Comparison of ENCODE assay signal across 38 cellular contexts in the genomic region with DNA sequence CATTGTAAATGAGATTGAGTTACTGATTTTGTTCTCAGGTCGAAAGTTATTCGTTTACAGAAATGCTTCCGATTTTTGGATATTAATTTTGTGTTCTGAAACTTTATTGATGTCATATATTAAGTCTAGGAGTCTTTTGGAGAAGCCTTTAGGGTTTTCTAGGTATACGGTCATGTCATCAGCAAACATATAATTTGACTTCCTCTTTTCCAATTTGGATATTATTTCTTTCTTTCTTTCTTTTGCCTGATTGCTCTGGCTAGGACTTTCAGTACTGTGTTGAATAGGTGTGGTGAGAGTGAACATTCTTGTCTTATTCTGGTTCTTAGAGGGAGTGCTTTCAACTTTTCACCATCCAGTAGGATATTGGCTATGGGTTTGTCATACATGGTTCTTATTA.
"Had no signal": no experiment of that assay in that cellular context is flagged by ENCODE, and none has a peak within 500 bp of the region (broad histone marks: within the 10 kb centered on the region; RNA-seq: fewer than 3 reads in every experiment).

No MANE protein-coding gene starts in this region.

- DNase-seq: activated effector memory CD4-positive, alpha-beta T cell treated with anti-CD3 and anti-CD28 coated beads, Interleukin-2, amount 50 U/mL, for 16 hours; activated effector memory CD4-positive, alpha-beta T cell treated with Interleukin-2 at 50 U/mL for 16 hours; activated gamma-delta T cell; activated gamma-delta T cell treated with Interleukin-2 at 50 U/mL for 16 hours; activated naive CD4-positive, alpha-beta T cell; activated naive CD4-positive, alpha-beta T cell treated with anti-CD3 and anti-CD28 coated beads for 36 hours; activated naive CD4-positive, alpha-beta T cell treated with anti-CD3 and anti-CD28 coated beads, Interleukin-2, amount 10 ng/mL, durations not matched to agents 7 days and 5 days; activated naive CD4-positive, alpha-beta T cell treated with anti-CD3 and anti-CD28 coated beads, Interleukin-2, amount 50 U/mL, for 16 hours; activated naive CD4-positive, alpha-beta T cell treated with Interleukin-2 at 50 U/mL for 16 hours; activated naive CD8-positive, alpha-beta T cell treated with anti-CD3 and anti-CD28 coated beads for 36 hours; activated naive CD8-positive, alpha-beta T cell treated with anti-CD3 and anti-CD28 coated beads, Interleukin-2, amount 10 ng/mL, durations not matched to agents 7 days and 5 days; activated naive CD8-positive, alpha-beta T cell treated with anti-CD3 and anti-CD28 coated beads, Interleukin-2, amount 50 U/mL, for 24 hours; activated T-cell treated with anti-CD3 and anti-CD28 coated beads, Interleukin-2, amount 50 U/mL, for 24 hours; activated T-cell treated with anti-CD3 and anti-CD28 coated beads, Interleukin-2, amount 50 U/mL, for 4 hours; activated T-cell treated with anti-CD3 and anti-CD28 coated beads, Interleukin-2, amount 50 U/mL, for 48 hours; activated T-cell treated with anti-CD3 and anti-CD28 coated beads, Interleukin-2, amount 50 U/mL, for 72 hours; adrenal gland; amniotic stem cell; amygdala; anterior cingulate cortex; aorta; body of pancreas; brain microvascular endothelial cell; caudate nucleus; central memory CD4-positive, alpha-beta T cell; cerebellar nuclear complex had no signal

- H3K9me3 ChIP-seq: adrenal gland, ascending aorta, body of pancreas, breast epithelium had no signal

- H3K36me3 ChIP-seq: adrenal gland, ascending aorta, brain microvascular endothelial cell, breast epithelium, cardiac muscle cell had no signal

- H3K4me1 ChIP-seq: breast epithelium had no signal

- H3K9me3 Mint-ChIP-seq: activated naive CD4-positive, alpha-beta T cell treated with anti-CD3 and anti-CD28 coated beads for 36 hours; activated naive CD4-positive, alpha-beta T cell treated with anti-CD3 and anti-CD28 coated beads, Interleukin-2, amount 10 ng/mL, durations not matched to agents 7 days and 5 days; activated naive CD4-positive, alpha-beta T cell treated with anti-CD3 and anti-CD28 coated beads, Interleukin-2, amount 50 U/mL, for 24 hours; activated naive CD4-positive, alpha-beta T cell treated with anti-CD3 and anti-CD28 coated beads, Interleukin-2, amount 50 U/mL, for 72 hours; activated naive CD8-positive, alpha-beta T cell treated with anti-CD3 and anti-CD28 coated beads for 36 hours; activated naive CD8-positive, alpha-beta T cell treated with anti-CD3 and anti-CD28 coated beads, Interleukin-2, amount 10 ng/mL, durations not matched to agents 7 days and 5 days; activated naive CD8-positive, alpha-beta T cell treated with anti-CD3 and anti-CD28 coated beads, Interleukin-2, amount 50 U/mL, for 24 hours; activated T-cell treated with anti-CD3 and anti-CD28 coated beads, Interleukin-2, amount 50 U/mL, for 24 hours; activated T-cell treated with anti-CD3 and anti-CD28 coated beads, Interleukin-2, amount 50 U/mL, for 4 hours; activated T-cell treated with anti-CD3 and anti-CD28 coated beads, Interleukin-2, amount 50 U/mL, for 72 hours; activated T-helper 1 cell treated with anti-CD3 and anti-CD28 coated beads, Interleukin-12 subunit alpha, Interleukin-12 subunit beta, Interleukin-2, Interleukin-4 antibody, amounts not matched to agents 30 ng/mL and 10 ng/mL and 1 ng/mL, durations not matched to agents 14 hours and 24 hours and 36 hours; activated T-helper 17 cell treated with anti-CD3 and anti-CD28 coated beads, Interleukin-2, amount 50 U/mL, for 72 hours; activated T-helper 2 cell treated with anti-CD3 and anti-CD28 coated beads, Interferon-gamma antibody, Interleukin-2, Interleukin-4, amounts not matched to agents 10 μg/mL and 5 μg/mL and 100 μg/mL, durations not matched to agents 14 hours and 24 hours and 36 hours; central memory CD8-positive, alpha-beta T cell had no signal

- H3K27me3 ChIP-seq: adrenal gland, ascending aorta, body of pancreas, brain microvascular endothelial cell, breast epithelium, cardiac muscle cell had no signal

- H3K27ac ChIP-seq: adrenal gland, ascending aorta, body of pancreas, brain microvascular endothelial cell, breast epithelium, cardiac muscle cell had no signal

- H3K4me3 ChIP-seq: adrenal gland, ascending aorta, body of pancreas, breast epithelium, cardiac muscle cell had no signal

- H3K4me1 Mint-ChIP-seq: activated naive CD4-positive, alpha-beta T cell treated with anti-CD3 and anti-CD28 coated beads, Interleukin-2, amount 10 ng/mL, durations not matched to agents 7 days and 5 days; activated naive CD4-positive, alpha-beta T cell treated with anti-CD3 and anti-CD28 coated beads, Interleukin-2, amount 50 U/mL, for 24 hours; activated naive CD8-positive, alpha-beta T cell treated with anti-CD3 and anti-CD28 coated beads for 36 hours; activated naive CD8-positive, alpha-beta T cell treated with anti-CD3 and anti-CD28 coated beads, Interleukin-2, amount 10 ng/mL, durations not matched to agents 7 days and 5 days; activated naive CD8-positive, alpha-beta T cell treated with anti-CD3 and anti-CD28 coated beads, Interleukin-2, amount 50 U/mL, for 24 hours; activated T-helper 17 cell treated with anti-CD3 and anti-CD28 coated beads, Interleukin-2, amount 50 U/mL, for 72 hours; central memory CD8-positive, alpha-beta T cell had no signal

- ATAC-seq: activated naive CD4-positive, alpha-beta T cell treated with anti-CD3 and anti-CD28 coated beads, Interleukin-2, amount 50 U/mL, for 72 hours; activated naive CD8-positive, alpha-beta T cell treated with anti-CD3 and anti-CD28 coated beads, Interleukin-2, amount 50 U/mL, for 24 hours; activated T-cell treated with anti-CD3 and anti-CD28 coated beads, Interleukin-2, amount 50 U/mL, for 4 hours; activated T-cell treated with anti-CD3 and anti-CD28 coated beads, Interleukin-2, amount 50 U/mL, for 72 hours; activated T-helper 17 cell treated with anti-CD3 and anti-CD28 coated beads, Interleukin-2, amount 50 U/mL, for 72 hours; body of pancreas had no signal

- H3K27me3 Mint-ChIP-seq: brain had no signal

- H3K27ac Mint-ChIP-seq: activated naive CD4-positive, alpha-beta T cell treated with anti-CD3 and anti-CD28 coated beads for 36 hours; activated naive CD4-positive, alpha-beta T cell treated with anti-CD3 and anti-CD28 coated beads, Interleukin-2, amount 10 ng/mL, durations not matched to agents 7 days and 5 days; activated naive CD4-positive, alpha-beta T cell treated with anti-CD3 and anti-CD28 coated beads, Interleukin-2, amount 50 U/mL, for 24 hours; activated naive CD4-positive, alpha-beta T cell treated with anti-CD3 and anti-CD28 coated beads, Interleukin-2, amount 50 U/mL, for 72 hours; activated naive CD8-positive, alpha-beta T cell; activated naive CD8-positive, alpha-beta T cell treated with anti-CD3 and anti-CD28 coated beads for 36 hours; activated naive CD8-positive, alpha-beta T cell treated with anti-CD3 and anti-CD28 coated beads, Interleukin-2, amount 10 ng/mL, durations not matched to agents 7 days and 5 days; activated naive CD8-positive, alpha-beta T cell treated with anti-CD3 and anti-CD28 coated beads, Interleukin-2, amount 50 U/mL, for 24 hours; activated T-cell treated with anti-CD3 and anti-CD28 coated beads, Interleukin-2, amount 50 U/mL, for 24 hours; activated T-cell treated with anti-CD3 and anti-CD28 coated beads, Interleukin-2, amount 50 U/mL, for 72 hours; activated T-helper 1 cell treated with anti-CD3 and anti-CD28 coated beads, Interleukin-12 subunit alpha, Interleukin-12 subunit beta, Interleukin-2, Interleukin-4 antibody, amounts not matched to agents 30 ng/mL and 10 ng/mL and 1 ng/mL, durations not matched to agents 14 hours and 24 hours and 36 hours; activated T-helper 17 cell treated with anti-CD3 and anti-CD28 coated beads, Interleukin-2, amount 50 U/mL, for 72 hours; activated T-helper 2 cell treated with anti-CD3 and anti-CD28 coated beads, Interferon-gamma antibody, Interleukin-2, Interleukin-4, amounts not matched to agents 10 μg/mL and 5 μg/mL and 100 μg/mL, durations not matched to agents 14 hours and 24 hours and 36 hours; brain had no signal

- H3K36me3 Mint-ChIP-seq: activated naive CD4-positive, alpha-beta T cell treated with anti-CD3 and anti-CD28 coated beads, Interleukin-2, amount 10 ng/mL, durations not matched to agents 7 days and 5 days; activated naive CD4-positive, alpha-beta T cell treated with anti-CD3 and anti-CD28 coated beads, Interleukin-2, amount 50 U/mL, for 24 hours; activated naive CD4-positive, alpha-beta T cell treated with anti-CD3 and anti-CD28 coated beads, Interleukin-2, amount 50 U/mL, for 72 hours; activated naive CD8-positive, alpha-beta T cell; activated naive CD8-positive, alpha-beta T cell treated with anti-CD3 and anti-CD28 coated beads for 36 hours; activated naive CD8-positive, alpha-beta T cell treated with anti-CD3 and anti-CD28 coated beads, Interleukin-2, amount 10 ng/mL, durations not matched to agents 7 days and 5 days; brain had no signal

- FAIRE-seq: bronchial epithelial cell had no signal

- H3K4me3 Mint-ChIP-seq: activated naive CD4-positive, alpha-beta T cell treated with anti-CD3 and anti-CD28 coated beads for 36 hours; activated naive CD4-positive, alpha-beta T cell treated with anti-CD3 and anti-CD28 coated beads, Interleukin-2, amount 10 ng/mL, durations not matched to agents 7 days and 5 days; activated naive CD4-positive, alpha-beta T cell treated with anti-CD3 and anti-CD28 coated beads, Interleukin-2, amount 50 U/mL, for 24 hours; activated naive CD8-positive, alpha-beta T cell; activated naive CD8-positive, alpha-beta T cell treated with anti-CD3 and anti-CD28 coated beads for 36 hours; activated naive CD8-positive, alpha-beta T cell treated with anti-CD3 and anti-CD28 coated beads, Interleukin-2, amount 10 ng/mL, durations not matched to agents 7 days and 5 days; activated naive CD8-positive, alpha-beta T cell treated with anti-CD3 and anti-CD28 coated beads, Interleukin-2, amount 50 U/mL, for 24 hours; activated T-cell treated with anti-CD3 and anti-CD28 coated beads, Interleukin-2, amount 50 U/mL, for 24 hours; activated T-cell treated with anti-CD3 and anti-CD28 coated beads, Interleukin-2, amount 50 U/mL, for 4 hours; activated T-cell treated with anti-CD3 and anti-CD28 coated beads, Interleukin-2, amount 50 U/mL, for 72 hours; activated T-helper 1 cell treated with anti-CD3 and anti-CD28 coated beads, Interleukin-12 subunit alpha, Interleukin-12 subunit beta, Interleukin-2, Interleukin-4 antibody, amounts not matched to agents 30 ng/mL and 10 ng/mL and 1 ng/mL, durations not matched to agents 14 hours and 24 hours and 36 hours; activated T-helper 17 cell treated with anti-CD3 and anti-CD28 coated beads, Interleukin-2, amount 50 U/mL, for 72 hours; brain; central memory CD8-positive, alpha-beta T cell had no signal
